Comparison of ENCODE assay signal across 8 cellular contexts in genomic region chr2:47401789-47402554, GRCh38. TPM values are rescaled to one million over a fixed set of nuclear protein-coding genes. Genes with fewer than 3 reads are reported as not detected.
DNase-seq lines count a peak whose midpoint lies in the region; ATAC-seq and TF ChIP-seq lines count a peak whose summit lies in the region.

No MANE protein-coding gene starts in this region.

- H3K4me1 ChIP-seq in OCI-LY7 (ENCODE audit: insufficient read depth, low read length, poor library complexity, severe bottlenecking), result peaks cover 20% of the 10 kb centered on the region
- H3K4me1 ChIP-seq in ovary (ENCODE audit: insufficient read depth), result peaks cover 8% of the 10 kb centered on the region

- H3K36me3 ChIP-seq in OCI-LY7 (ENCODE audit: insufficient read depth, low read length) (peaks cover 18% of the 10 kb centered on the region), ovary (no peaks in the 10 kb centered on the region)

- H3K27ac Mint-ChIP-seq in endothelial cell (ENCODE audit: unreplicated experiment), result peak overlapping the region; percentile 96

- peaks cover 18% of the 10 kb centered on the region for H3K4me1 Mint-ChIP-seq in endothelial cell (ENCODE audit: unreplicated experiment)

- TF ChIP-seq CTCF in OCI-LY7 (conservative IDR thresholded peaks at IDR 0.05; ENCODE audit: low read length), result no peak
- TF ChIP-seq CTCF in endothelial cell (IDR thresholded peaks at IDR 0.05; ENCODE audit: unreplicated experiment), result no peak
- TF ChIP-seq CTCF in ovary (IDR thresholded peaks at IDR 0.05), result no peak

- H3K27ac ChIP-seq in OCI-LY7 (ENCODE audit: low read depth, low read length, poor library complexity, severe bottlenecking) (peak overlapping the region; percentile 67), ovary (no peak overlapping the region)

- H3K27me3 ChIP-seq in ovary, result no peaks in the 10 kb centered on the region

- H3K9me3 Mint-ChIP-seq in endothelial cell (ENCODE audit: unreplicated experiment), result no peaks in the 10 kb centered on the region

- peaks cover 21% of the 10 kb centered on the region for H3K36me3 Mint-ChIP-seq in endothelial cell (ENCODE audit: low read depth, unreplicated experiment)

- no peaks in the 10 kb centered on the region for H3K9me2 ChIP-seq in OCI-LY7 (ENCODE audit: insufficient read depth, low read length)

- H3K4me2 ChIP-seq in OCI-LY7 (ENCODE audit: low read length), result peak overlapping the region; percentile 69

- WGBS in ovary, 3 donors, result 46 to 59% (median 57%) methylated on average over 36 of the region's 36 CpGs

- no peak for TF ChIP-seq EP300 in ovary (IDR thresholded peaks at IDR 0.05)

- TSS peak; percentile 91 for BruUV-seq in OCI-LY7 (replicated peaks; lab: Mats Ljungman, UMichigan)

- no peak for ATAC-seq in GM21367 (IDR thresholded peaks at IDR 0.05; ENCODE audit: unreplicated experiment)
- ATAC-seq in GM18867 (IDR thresholded peaks at IDR 0.05; ENCODE audit: unreplicated experiment), result no peak

- peaks cover 8% of the 10 kb centered on the region; the same call in 1 of the 2 replicates for H4K20me1 ChIP-seq in OCI-LY7 (ENCODE audit: insufficient read depth, low read length)

- DNase-seq in DMS153 treated with DMSO at 0.1 percent for 48 hours (lab: John Stamatoyannopoulos, UW; ENCODE audit: unreplicated experiment) (peak; percentile 42), OCI-LY7 (ENCODE audit: low spot score) (no peak), endothelial cell (ENCODE audit: low spot score) (no peak), ovary (peak in 1 of 5 donors; percentile 30), posterior vena cava (ENCODE audit: low spot score) (no peak), NCI-H2171 (lab: John Stamatoyannopoulos, UW) (no peak)

- POLR2A ChIA-PET in OCI-LY7 (lab: Charles Lee), result interaction anchor here (0.7 to 1.6 kb wide), 10 partner anchors 10 to 505 kb away, joined by 3 to 11 read pairs (median 4); no protein-coding TSS in a partner anchor

- intact Hi-C loops in OCI-LY7 (cut with micrococcal nuclease; ENCODE audit: unreplicated experiment), result loop anchor here (2.0 to 5.0 kb wide), 4 partner anchors 119 to 380 kb away; partner anchors contain the start of gene MSH6
- intact Hi-C loops in ovary (cut with DNase I), result no loop called here
- intact Hi-C loops in posterior vena cava (cut with DNase I), result no loop called here

- H2AFZ ChIP-seq in OCI-LY7 (ENCODE audit: low read length), result peak overlapping the region; percentile 80

- H3K79me2 ChIP-seq in OCI-LY7 (ENCODE audit: insufficient read depth, low read depth, low read length), result peaks cover 37% of the 10 kb centered on the region

- peak overlapping the region; percentile 86 for H3K4me3 ChIP-seq in OCI-LY7 (ENCODE audit: low read depth, low read length, poor library complexity, severe bottlenecking)
- H3K4me3 ChIP-seq in ovary, result peak overlapping the region; percentile 87

- CTCF ChIA-PET in OCI-LY7 (lab: Charles Lee; ENCODE audit: unreplicated experiment), result interaction anchor here (0.9 to 1.0 kb wide), 2 partner anchors 36 to 253 kb away, joined by 3 read pairs; no protein-coding TSS in a partner anchor

- H3K9me3 ChIP-seq in OCI-LY7 (ENCODE audit: low read length) (peaks cover 12% of the 10 kb centered on the region; the same call in 1 of the 2 replicates), ovary (no peaks in the 10 kb centered on the region)

- no peak for TF ChIP-seq POLR2A in ovary (IDR thresholded peaks at IDR 0.05)

- H3K4me3 Mint-ChIP-seq in endothelial cell (ENCODE audit: unreplicated experiment), result peak overlapping the region; percentile 99

- peaks cover 6% of the 10 kb centered on the region for H3K27me3 Mint-ChIP-seq in endothelial cell (ENCODE audit: unreplicated experiment)

RNA-seq across cellular contexts. Expression of gene MSH2, which starts 1.0 kb away (rescaled TPM):
- 96.8 and 107 TPM in 2 replicates for total RNA-seq in OCI-LY7 (2014; rRNA removed; shearing (Covaris generic))
- total RNA-seq in OCI-LY7 (2022) (94.8 and 97.8 TPM in 2 replicates), endothelial cell (ENCODE audit: unreplicated experiment) (56.5 TPM), ovary (10 to 100 TPM in 5 of 7 donors, 1 to 10 TPM in 2; 8.5 to 16.4 (median 10.7) TPM), posterior vena cava (1 to 10 TPM; 6.7 to 7.9 TPM)
- 10 to 100 TPM; 10.3 to 11.1 TPM for polyA plus RNA-seq in ovary

RNA-seq across cellular contexts. Expression of gene EPCAM, which starts 32.9 kb away (rescaled TPM):
- not detected in 2 replicates for total RNA-seq in OCI-LY7 (2014; rRNA removed; shearing (Covaris generic))
- not detected in 2 replicates for total RNA-seq in OCI-LY7 (2022)
- 54.6 TPM for total RNA-seq in endothelial cell (ENCODE audit: unreplicated experiment)
- 10 to 100 TPM in 3 of 7 donors, 1 to 10 TPM in 2, under 1 TPM in 2; 0.35 to 50.3 (median 7.5) TPM for total RNA-seq in ovary
- polyA plus RNA-seq in ovary, result 1 to 10 TPM; 1.1 to 1.9 TPM
- total RNA-seq in posterior vena cava, result under 1 TPM; 0.19 to 0.74 TPM
